In the genomic region with DNA sequence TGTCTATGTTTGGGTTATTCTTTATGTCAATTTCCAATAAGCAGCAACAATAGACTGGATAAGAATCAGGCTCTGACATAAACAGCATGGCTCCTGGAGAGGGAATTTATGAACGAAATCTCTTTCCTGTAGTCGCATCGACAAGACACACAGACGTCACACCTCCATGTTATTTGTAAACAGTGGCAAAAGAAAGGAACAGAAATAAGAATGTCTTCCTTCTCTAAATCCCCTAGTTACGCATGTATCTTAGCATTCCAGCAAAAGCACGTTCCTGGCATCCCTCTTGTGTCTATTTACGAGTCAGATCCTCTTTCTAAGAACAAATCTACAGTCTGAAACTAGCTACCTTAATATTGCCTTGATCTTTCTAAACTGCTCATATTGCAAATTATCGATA, we compare ENCODE assay signal across 2 cellular contexts.
TF ChIP-seq lines count a peak whose summit lies in the region.

No MANE protein-coding gene starts in this region.

TF ChIP-seq in A549, 52 proteins besides CTCF, POLR2A, EP300 and RAD21:
- no peak for TF ChIP-seq CBX8 (IDR thresholded peaks at IDR 0.05)
- no peak for TF ChIP-seq ESRRA (IDR thresholded peaks at IDR 0.05; ENCODE audit: borderline replicate concordance, low read length)
- TF ChIP-seq RARB (CRISPR knock-in tag; IDR thresholded peaks at IDR 0.05) = no peak
- no peak for TF ChIP-seq HOXB5 (CRISPR knock-in tag; IDR thresholded peaks at IDR 0.05)
- TF ChIP-seq HOXA7 (CRISPR knock-in tag; IDR thresholded peaks at IDR 0.05) = no peak
- TF ChIP-seq HMGXB4 (CRISPR knock-in tag; IDR thresholded peaks at IDR 0.05; ENCODE audit: borderline replicate concordance) = no peak
- no peak for TF ChIP-seq HOXB13 (CRISPR knock-in tag; IDR thresholded peaks at IDR 0.05; ENCODE audit: low read depth)
- TF ChIP-seq USF2 (IDR thresholded peaks at IDR 0.05) = no peak
- TF ChIP-seq, protein P1, sequence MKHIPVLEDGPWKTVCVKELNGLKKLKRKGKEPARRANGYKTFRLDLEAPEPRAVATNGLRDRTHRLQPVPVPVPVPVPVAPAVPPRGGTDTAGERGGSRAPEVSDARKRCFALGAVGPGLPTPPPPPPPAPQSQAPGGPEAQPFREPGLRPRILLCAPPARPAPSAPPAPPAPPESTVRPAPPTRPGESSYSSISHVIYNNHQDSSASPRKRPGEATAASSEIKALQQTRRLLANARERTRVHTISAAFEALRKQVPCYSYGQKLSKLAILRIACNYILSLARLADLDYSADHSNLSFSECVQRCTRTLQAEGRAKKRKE (CRISPR knock-in tag; IDR thresholded peaks at IDR 0.05; ENCODE audit: low read depth) = no peak
- TF ChIP-seq SMC3 (IDR thresholded peaks at IDR 0.05) = no peak
- no peak for TF ChIP-seq EHMT2 (IDR thresholded peaks at IDR 0.05; ENCODE audit: low read depth)
- no peak for TF ChIP-seq RNF2 (IDR thresholded peaks at IDR 0.05; ENCODE audit: borderline replicate concordance, low read depth)
- no peak for TF ChIP-seq REST (IDR thresholded peaks at IDR 0.05)
- no peak for TF ChIP-seq FOXS1 (CRISPR knock-in tag; IDR thresholded peaks at IDR 0.05)
- no peak for TF ChIP-seq NPAS2 (CRISPR knock-in tag; IDR thresholded peaks at IDR 0.05; ENCODE audit: borderline replicate concordance)
- TF ChIP-seq MAZ (IDR thresholded peaks at IDR 0.05; ENCODE audit: borderline replicate concordance, low read depth, low read length) = no peak

TF ChIP-seq in H1, 55 proteins besides CTCF, POLR2A, EP300 and RAD21:
- no peak for TF ChIP-seq CHD2 (IDR thresholded peaks at IDR 0.05; ENCODE audit: low read length)
- TF ChIP-seq GABPA (IDR thresholded peaks at IDR 0.05; ENCODE audit: borderline replicate concordance, insufficient read depth, low read length) = no peak
- TF ChIP-seq BRCA1 (IDR thresholded peaks at IDR 0.05; ENCODE audit: low read depth, low read length) = no peak
- no peak for TF ChIP-seq SAP30 (IDR thresholded peaks at IDR 0.05; ENCODE audit: insufficient read depth, insufficient replicate concordance, low read length)
- no peak for TF ChIP-seq CEBPB (IDR thresholded peaks at IDR 0.05; ENCODE audit: low read depth, low read length)
- no peak for TF ChIP-seq MAFK (IDR thresholded peaks at IDR 0.05; ENCODE audit: low read depth, low read length)
- TF ChIP-seq BACH1 (IDR thresholded peaks at IDR 0.05; ENCODE audit: low read length) = no peak
- TF ChIP-seq USF2 (IDR thresholded peaks at IDR 0.05; ENCODE audit: low read length) = no peak
- TF ChIP-seq FOSL1 (IDR thresholded peaks at IDR 0.05; ENCODE audit: insufficient read depth, low read depth, low read length) = no peak
- no peak for TF ChIP-seq HDAC2 (IDR thresholded peaks at IDR 0.05; ENCODE audit: borderline replicate concordance in 1 of 2, low read depth in 2 of 2, low read length in 2 of 2)
- no peak for TF ChIP-seq POU5F1 (IDR thresholded peaks at IDR 0.05; ENCODE audit: low read depth, low read length)
- TF ChIP-seq EZH2 (IDR thresholded peaks at IDR 0.05; ENCODE audit: low read depth, low read length, severe bottlenecking) = no peak
- TF ChIP-seq ASH2L (IDR thresholded peaks at IDR 0.05; ENCODE audit: low read length) = no peak
- no peak for TF ChIP-seq TEAD4 (IDR thresholded peaks at IDR 0.05; ENCODE audit: low read depth, low read length)
- no peak for TF ChIP-seq SRF (IDR thresholded peaks at IDR 0.05; ENCODE audit: low read depth, low read length)
